ENCODE assay signal across 1 cellular context in genomic region chr10:45594276-45595157, GRCh38.
TF ChIP-seq lines count a peak whose summit lies in the region.

No MANE protein-coding gene starts in this region.

TF ChIP-seq in HepG2, 621 proteins besides CTCF, POLR2A, EP300 and RAD21 (continued from another document and continues in another):
- TF ChIP-seq ZNF691 (CRISPR knock-in tag; IDR thresholded peaks at IDR 0.05; ENCODE audit: borderline replicate concordance, low read depth), result peak; percentile 61; the same call in 1 of the 2 replicates
- TF ChIP-seq ZBTB20 (CRISPR knock-in tag; IDR thresholded peaks at IDR 0.05; ENCODE audit: borderline replicate concordance, low read depth), result no peak
- TF ChIP-seq MED13 (CRISPR knock-in tag; IDR thresholded peaks at IDR 0.05), result peak; percentile 35; the same call in 1 of the 2 replicates
- 0 out of 2 replicates have a peak, but pooled peaks have one; percentile 69 for TF ChIP-seq THAP8 (CRISPR knock-in tag; IDR thresholded peaks at IDR 0.05; ENCODE audit: borderline replicate concordance)
- TF ChIP-seq ZNF329 (CRISPR knock-in tag; IDR thresholded peaks at IDR 0.05; ENCODE audit: low read depth), result 0 out of 2 replicates have a peak, but pooled peaks have one; percentile 40
- no peak for TF ChIP-seq RBM39 (IDR thresholded peaks at IDR 0.05; ENCODE audit: low read depth, low read length, poor library complexity, severe bottlenecking)
- peak; percentile 77 for TF ChIP-seq RBM22 (optimal IDR thresholded peaks at IDR 0.05; ENCODE audit: low read length)
- TF ChIP-seq ZNF737 (CRISPR knock-in tag; IDR thresholded peaks at IDR 0.05; ENCODE audit: borderline replicate concordance), result no peak
- 0 out of 2 replicates have a peak, but pooled peaks have one; percentile 47 for TF ChIP-seq LBX2 (CRISPR knock-in tag; IDR thresholded peaks at IDR 0.05; ENCODE audit: borderline replicate concordance)
- TF ChIP-seq MTF2 (CRISPR knock-in tag; IDR thresholded peaks at IDR 0.05; ENCODE audit: borderline replicate concordance), result no peak
- no peak for TF ChIP-seq ZNF264 (CRISPR knock-in tag; IDR thresholded peaks at IDR 0.05)
- TF ChIP-seq DNMT1 (CRISPR knock-in tag; IDR thresholded peaks at IDR 0.05), result no peak; the same call in 1 of the 2 replicates
- TF ChIP-seq FOSL2 (CRISPR knock-in tag; IDR thresholded peaks at IDR 0.05), result peak; percentile 69
- peak; percentile 68; the same call in 1 of the 2 replicates for TF ChIP-seq ZNF766 (CRISPR knock-in tag; IDR thresholded peaks at IDR 0.05; ENCODE audit: borderline replicate concordance)
- TF ChIP-seq PHF20 (CRISPR knock-in tag; IDR thresholded peaks at IDR 0.05), result peak; percentile 96
- TF ChIP-seq PITX1 (CRISPR knock-in tag; IDR thresholded peaks at IDR 0.05), result peak; percentile 43
- TF ChIP-seq ZNF343 (CRISPR knock-in tag; IDR thresholded peaks at IDR 0.05), result no peak
- TF ChIP-seq CAMTA2 (CRISPR knock-in tag; IDR thresholded peaks at IDR 0.05; ENCODE audit: borderline replicate concordance), result peak; percentile 83
- TF ChIP-seq PCBP2 (optimal IDR thresholded peaks at IDR 0.05; ENCODE audit: low read depth, low read length, poor library complexity, severe bottlenecking), result no peak
- TF ChIP-seq ZNF749 (CRISPR knock-in tag; IDR thresholded peaks at IDR 0.05; ENCODE audit: borderline replicate concordance), result no peak
- TF ChIP-seq KLF16 (CRISPR knock-in tag; IDR thresholded peaks at IDR 0.05), result peak in 1 of 2 experiments; percentile 100; a peak in 2 of 4 replicates
- TF ChIP-seq NCOR1 (IDR thresholded peaks at IDR 0.05; ENCODE audit: borderline replicate concordance, low read length), result peak; percentile 60; the same call in 1 of the 2 replicates
- peak; percentile 83; the same call in 1 of the 2 replicates for TF ChIP-seq MEIS1 (CRISPR knock-in tag; IDR thresholded peaks at IDR 0.05; ENCODE audit: borderline replicate concordance)
- TF ChIP-seq ZNF12 (CRISPR knock-in tag; IDR thresholded peaks at IDR 0.05), result peak; percentile 73; the same call in 1 of the 2 replicates
- peak; percentile 59 for TF ChIP-seq ZBTB33 (CRISPR knock-in tag; IDR thresholded peaks at IDR 0.05)
- TF ChIP-seq SUZ12 (IDR thresholded peaks at IDR 0.05; ENCODE audit: low read depth, low read length), result no peak
- peak; percentile 91; the same call in 1 of the 2 replicates for TF ChIP-seq ZIK1 (CRISPR knock-in tag; IDR thresholded peaks at IDR 0.05; ENCODE audit: borderline replicate concordance, low read depth)
- TF ChIP-seq BHLHE40 (IDR thresholded peaks at IDR 0.05; ENCODE audit: low read length), result peak; percentile 95
- peak; percentile 59; the same call in 1 of the 2 replicates for TF ChIP-seq GATAD2A (CRISPR knock-in tag; IDR thresholded peaks at IDR 0.05)
- peak; percentile 63; the same call in 1 of the 2 replicates for TF ChIP-seq ZNF263 (CRISPR knock-in tag; IDR thresholded peaks at IDR 0.05)
- TF ChIP-seq ZKSCAN8 (CRISPR knock-in tag; IDR thresholded peaks at IDR 0.05; ENCODE audit: borderline replicate concordance), result peak; percentile 91; the same call in 1 of the 2 replicates
- no peak for TF ChIP-seq NFRKB (IDR thresholded peaks at IDR 0.05)
- TF ChIP-seq ZNF317 (CRISPR knock-in tag; IDR thresholded peaks at IDR 0.05), result 0 out of 2 replicates have a peak, but pooled peaks have one; percentile 29
- TF ChIP-seq ZNF549 (CRISPR knock-in tag; IDR thresholded peaks at IDR 0.05), result no peak
- TF ChIP-seq PLSCR1 (CRISPR knock-in tag; IDR thresholded peaks at IDR 0.05; ENCODE audit: borderline replicate concordance), result no peak
- TF ChIP-seq ZNF232 (CRISPR knock-in tag; IDR thresholded peaks at IDR 0.05; ENCODE audit: borderline replicate concordance), result peak; percentile 88; the same call in 1 of the 2 replicates
- peak; percentile 39; the same call in 1 of the 2 replicates for TF ChIP-seq MEF2D (CRISPR knock-in tag; IDR thresholded peaks at IDR 0.05)
- TF ChIP-seq ZBTB1 (CRISPR knock-in tag; IDR thresholded peaks at IDR 0.05; ENCODE audit: borderline replicate concordance), result no peak
- TF ChIP-seq ASH2L (IDR thresholded peaks at IDR 0.05; ENCODE audit: insufficient read length, low read depth, low read length), result peak; percentile 77
- TF ChIP-seq ARID3A (IDR thresholded peaks at IDR 0.05; ENCODE audit: low read depth, low read length), result no peak
- peak; percentile 98 for TF ChIP-seq MXI1 (IDR thresholded peaks at IDR 0.05; ENCODE audit: borderline replicate concordance, low read depth, low read length)
- TF ChIP-seq SP5 (CRISPR knock-in tag; IDR thresholded peaks at IDR 0.05; ENCODE audit: borderline replicate concordance, low read depth), result peak; percentile 90
- peak; percentile 81 for TF ChIP-seq SOX5 (CRISPR knock-in tag; IDR thresholded peaks at IDR 0.05; ENCODE audit: borderline replicate concordance)
- TF ChIP-seq KAT2B (IDR thresholded peaks at IDR 0.05; ENCODE audit: borderline replicate concordance, low read depth, low read length), result no peak
- TF ChIP-seq ZNF256 (CRISPR knock-in tag; conservative IDR thresholded peaks at IDR 0.05), result no peak; the same call in 1 of the 2 replicates
- peak; percentile 89 for TF ChIP-seq KDM5B (CRISPR knock-in tag; IDR thresholded peaks at IDR 0.05; ENCODE audit: borderline replicate concordance)
- peak; percentile 71; the same call in 1 of the 2 replicates for TF ChIP-seq KDM1A (CRISPR knock-in tag; IDR thresholded peaks at IDR 0.05)
- TF ChIP-seq NFE2L1 (CRISPR knock-in tag; IDR thresholded peaks at IDR 0.05; ENCODE audit: borderline replicate concordance), result no peak
- TF ChIP-seq TP53 (CRISPR knock-in tag; conservative IDR thresholded peaks at IDR 0.05), result 0 out of 2 replicates have a peak, but pooled peaks have one; percentile 27
- peak; percentile 93 for TF ChIP-seq TFE3 (CRISPR knock-in tag; IDR thresholded peaks at IDR 0.05)
- TF ChIP-seq TEAD3 (CRISPR knock-in tag; optimal IDR thresholded peaks at IDR 0.05; ENCODE audit: borderline replicate concordance), result peak; percentile 81
- peak; percentile 80 for TF ChIP-seq TARDBP (CRISPR knock-in tag; IDR thresholded peaks at IDR 0.05)
- TF ChIP-seq SRSF4 (IDR thresholded peaks at IDR 0.05; ENCODE audit: low read depth, low read length, poor library complexity, severe bottlenecking), result no peak
- 0 out of 2 replicates have a peak, but pooled peaks have one; percentile 61 for TF ChIP-seq MBNL3 (CRISPR knock-in tag; conservative IDR thresholded peaks at IDR 0.05)
- no peak for TF ChIP-seq NONO (IDR thresholded peaks at IDR 0.05)
- TF ChIP-seq NONO (CRISPR knock-in tag; conservative IDR thresholded peaks at IDR 0.05), result peak; percentile 95
- peak; percentile 85 for TF ChIP-seq SIN3B (IDR thresholded peaks at IDR 0.05; ENCODE audit: low read length)
- 0 out of 2 replicates have a peak, but pooled peaks have one; percentile 83 for TF ChIP-seq BATF2 (CRISPR knock-in tag; IDR thresholded peaks at IDR 0.05)
- TF ChIP-seq PRDM15 (CRISPR knock-in tag; IDR thresholded peaks at IDR 0.05), result peak; percentile 48; the same call in 1 of the 2 replicates
- TF ChIP-seq ARNT (IDR thresholded peaks at IDR 0.05), result no peak
- TF ChIP-seq ZNF101 (CRISPR knock-in tag; IDR thresholded peaks at IDR 0.05; ENCODE audit: borderline replicate concordance, low read depth), result no peak
- no peak for TF ChIP-seq FOXA1 (IDR thresholded peaks at IDR 0.05)
- TF ChIP-seq FOXA1 (CRISPR knock-in tag; IDR thresholded peaks at IDR 0.05), result peak; percentile 98
